8 cellular contexts compared by ENCODE assay signal in genomic region chr18:23503038-23503966, GRCh38. TPM values are rescaled to one million over a fixed set of nuclear protein-coding genes. Genes with fewer than 3 reads are reported as not detected.
DNase-seq lines count a peak whose midpoint lies in the region; FAIRE-seq and TF ChIP-seq lines count a peak whose summit lies in the region.

TSS of gene RMC1 (plus strand) at chr18:23503511. CDS start at chr18:23503619, 108 bp downstream.

- peak within 1 kb of the TSS; percentile 89 for H2AFZ ChIP-seq in Loucy (ENCODE audit: low read length)

- H3K4me3 ChIP-seq in Loucy (ENCODE audit: low read length, poor library complexity, severe bottlenecking): peak within 1 kb of the TSS; percentile 79
- peak within 1 kb of the TSS; percentile 87 for H3K4me3 ChIP-seq in fibroblast of villous mesenchyme (ENCODE audit: low read depth, low read length)
- peak within 1 kb of the TSS; percentile 61 to 99 (median 85) for H3K4me3 ChIP-seq in stomach

- H3K9me3 Mint-ChIP-seq in neural crest cell: no peaks in the 10 kb centered on the region

- no peak for TF ChIP-seq EP300 in stomach (IDR thresholded peaks at IDR 0.05)

- no peaks in the 10 kb centered on the region for H3F3A ChIP-seq in Loucy (ENCODE audit: low read depth)

- no peaks in the 10 kb centered on the region; the same call in 1 of the 2 replicates for H3K36me3 ChIP-seq in Loucy (ENCODE audit: insufficient read depth, low read length)
- peaks cover 0 to 22% (median 20%) of the 10 kb centered on the region in 4 donors for H3K36me3 ChIP-seq in stomach

- peak within 1 kb of the TSS; percentile 92 for H3K4me3 Mint-ChIP-seq in neural crest cell

- peak within 1 kb of the TSS; percentile 92 to 97 (median 94) for H3K27ac ChIP-seq in stomach

- H3K4me1 Mint-ChIP-seq in neural crest cell: peaks cover 33% of the 10 kb centered on the region

- WGBS in stomach, 5 donors: 0 to 1% (median 0%) methylated on average over 22 to 110 of the region's 110 CpGs

- TF ChIP-seq CTCF in Loucy (conservative IDR thresholded peaks at IDR 0.05; ENCODE audit: low read length) (no peak), fibroblast of villous mesenchyme (IDR thresholded peaks at IDR 0.05; ENCODE audit: insufficient read depth, low read depth, low read length) (no peak), neural crest cell (conservative IDR thresholded peaks at IDR 0.05) (no peak), stomach (IDR thresholded peaks at IDR 0.05) (peak in 1 of 7 experiments; percentile 27)

- H3K9ac ChIP-seq in Loucy (ENCODE audit: low read depth, low read length, poor library complexity, severe bottlenecking): peak within 1 kb of the TSS; percentile 82

- H3K9me2 ChIP-seq in Loucy (replicated peaks; ENCODE audit: low read depth, low read length): no peaks in the 10 kb centered on the region

- H3K27me3 Mint-ChIP-seq in neural crest cell (ENCODE audit: low read depth): peaks cover 5% of the 10 kb centered on the region

- H3K27me3 ChIP-seq in Loucy (ENCODE audit: insufficient read depth, low read length, poor library complexity, severe bottlenecking) (no peaks in the 10 kb centered on the region), stomach (no peaks in the 10 kb centered on the region)

- FAIRE-seq in H54 (lab: Jason Lieb, UNC): no peak

- no peaks in the 10 kb centered on the region for H3K9me3 ChIP-seq in Loucy (ENCODE audit: insufficient read depth, low read depth, low read length)
- no peaks in the 10 kb centered on the region for H3K9me3 ChIP-seq in stomach

- DNase-seq in G401 (ENCODE audit: low spot score) (peak; percentile 92), H54 (ENCODE audit: insufficient read length, low spot score) (peak; percentile 61), SHP77 (lab: John Stamatoyannopoulos, UW) (peak; percentile 86 to 87), activated gamma-delta T cell (lab: John Stamatoyannopoulos, UW) (peak; percentile 98), fibroblast of villous mesenchyme (ENCODE audit: low read depth) (peak; percentile 95), neural crest cell (ENCODE audit: low read depth, low spot score) (peak; percentile 92), stomach (peak; percentile 98)

- peaks cover 41% of the 10 kb centered on the region for H3K79me2 ChIP-seq in Loucy (ENCODE audit: insufficient read depth, low read length)

- intact Hi-C loops in stomach (cut with DNase I; ENCODE audit: low total_unique reads): no loop called here

- H3K4me1 ChIP-seq in Loucy (ENCODE audit: insufficient read depth, low read length, poor library complexity, severe bottlenecking) (peaks cover 30% of the 10 kb centered on the region), stomach (peaks cover 18 to 61% (median 39%) of the 10 kb centered on the region in 4 donors)

- peaks cover 17% of the 10 kb centered on the region for H4K20me1 ChIP-seq in Loucy (ENCODE audit: insufficient read depth, low read length, poor library complexity, severe bottlenecking)

- peak within 1 kb of the TSS; percentile 48 for H3K27ac Mint-ChIP-seq in neural crest cell (ENCODE audit: unreplicated experiment)

- in situ Hi-C loops in G401 (cut with HindIII; ENCODE audit: low sequenced_read_pairs): no loop called here

- peaks cover 5% of the 10 kb centered on the region for H3K36me3 Mint-ChIP-seq in neural crest cell (ENCODE audit: low read depth)

- peak within 1 kb of the TSS; percentile 80 for H3K4me2 ChIP-seq in Loucy (ENCODE audit: low read depth, low read length, poor library complexity, severe bottlenecking)

- TF ChIP-seq POLR2A in H54 (IDR thresholded peaks at IDR 0.05; ENCODE audit: low read depth, low read length): no peak; the same call in 1 of the 2 replicates
- TF ChIP-seq POLR2A in stomach (IDR thresholded peaks at IDR 0.05): peak in 1 of 4 donors; percentile 67

RNA-seq across cellular contexts. Expression of gene RMC1, which starts in this region (rescaled TPM):
- 12.9 and 18.5 TPM in 2 replicates for total RNA-seq in G401 (2014; rRNA removed; shearing (Covaris generic))
- total RNA-seq in fibroblast of villous mesenchyme (19.0 and 32.0 TPM in 2 replicates), neural crest cell (25.1 and 28.9 TPM in 2 replicates), stomach (10 to 100 TPM in 4 of 5 donors, under 1 TPM in 1; 0.87 to 39.5 (median 25.7) TPM)
- polyA plus RNA-seq in stomach: 10 to 100 TPM; 29.2 to 41.2 (median 35.6) TPM

Comparison
In these comparisons a context has a peak if more than half of its experiments do, and no peak if none do; other contexts are left out.
1. Peak in every context shown above with its lines: DNase-seq, H3K4me3 ChIP-seq and H3K27ac ChIP-seq.